8 cellular contexts compared by ENCODE assay signal in genomic region chr11:66418168-66418985, GRCh38. TPM values are rescaled to one million over a fixed set of nuclear protein-coding genes. Genes with fewer than 3 reads are reported as not detected.
A peak's percentile ranks its signal among the peaks of the same experiment; 100 is the strongest.
DNase-seq lines count a peak whose midpoint lies in the region; ATAC-seq and TF ChIP-seq lines count a peak whose summit lies in the region.

No MANE protein-coding gene starts in this region.

- no peak overlapping the region for H3K4me3 ChIP-seq in Jurkat, Clone E6-1 (ENCODE audit: low read length)
- H3K4me3 ChIP-seq in fibroblast of the aortic adventitia (ENCODE audit: low read depth, low read length) (no peak overlapping the region), thoracic aorta (peak overlapping the region; percentile 36)

- ATAC-seq in thoracic aorta (ENCODE audit: insufficient number of reproducible peaks, low FRiP score, low read depth) (peak; percentile 89), HG03045 (IDR thresholded peaks at IDR 0.05; ENCODE audit: unreplicated experiment) (no peak)

- TF ChIP-seq CTCF in fibroblast of the aortic adventitia (IDR thresholded peaks at IDR 0.05; ENCODE audit: insufficient read depth, low read length) (peak; percentile 69), thoracic aorta (IDR thresholded peaks at IDR 0.05) (peak; percentile 58)

- H3K27me3 ChIP-seq in thoracic aorta (replicated peaks; ENCODE audit: insufficient read depth): no peaks in the 10 kb centered on the region

- no peaks in the 10 kb centered on the region for H3K9me3 ChIP-seq in thoracic aorta

- DNase-seq in DMS 273 (lab: John Stamatoyannopoulos, UW; ENCODE audit: unreplicated experiment): peak; percentile 83
- peak; percentile 74 for DNase-seq in Jurkat, Clone E6-1 (ENCODE audit: low read depth, low spot score)
- peak; percentile 88 for DNase-seq in SHP77 treated with DMSO at 0.1 percent for 48 hours (lab: John Stamatoyannopoulos, UW)
- DNase-seq in activated effector memory CD4-positive, alpha-beta T cell treated with Interleukin-2 at 50 U/mL for 16 hours: peak; percentile 10
- peak; percentile 95 for DNase-seq in fibroblast of the aortic adventitia (ENCODE audit: low read depth)
- DNase-seq in occipital lobe (lab: John Stamatoyannopoulos, UW): peak; percentile 83
- peak; percentile 74 for DNase-seq in thoracic aorta (ENCODE audit: low spot score)

- no peaks in the 10 kb centered on the region for H3K36me3 ChIP-seq in thoracic aorta

- peak overlapping the region in 1 of 2 donors; percentile 58 for H3K27ac ChIP-seq in thoracic aorta

- peaks cover 32 to 57% of the 10 kb centered on the region in 2 donors for H3K4me1 ChIP-seq in thoracic aorta (ENCODE audit: control insufficient read depth in 1 of 2, low read depth in 2 of 2)

RNA-seq across cellular contexts. Expression of gene NPAS4, which starts 2.5 kb away (rescaled TPM):
- 0.47 TPM for polyA plus RNA-seq in Jurkat, Clone E6-1 (2012; ENCODE audit: insufficient read depth, insufficient read length)
- 0.18 TPM in 1 of 2 replicates, not detected in the other for total RNA-seq in fibroblast of the aortic adventitia (ENCODE audit: low replicate concordance)
- total RNA-seq in occipital lobe: 0.16 TPM
- 1 to 10 TPM; 4.2 to 6.6 TPM for total RNA-seq in thoracic aorta

RNA-seq across cellular contexts. Expression of gene MRPL11, which starts 20.3 kb away (rescaled TPM):
- 202 TPM for polyA plus RNA-seq in Jurkat, Clone E6-1 (2012; ENCODE audit: insufficient read depth, insufficient read length)
- total RNA-seq in fibroblast of the aortic adventitia (ENCODE audit: low replicate concordance) (39.4 and 40.0 TPM in 2 replicates), occipital lobe (13.9 TPM), thoracic aorta (10 to 100 TPM; 16.7 to 28.0 TPM)

RNA-seq across cellular contexts. Expression of gene SLC29A2, which starts 46.8 kb away (rescaled TPM):
- polyA plus RNA-seq in Jurkat, Clone E6-1 (2012; ENCODE audit: insufficient read depth, insufficient read length): 8.8 TPM
- total RNA-seq in fibroblast of the aortic adventitia (ENCODE audit: low replicate concordance) (0.36 TPM in 1 of 2 replicates, not detected in the other), occipital lobe (1.4 TPM), thoracic aorta (1 to 10 TPM; 2.5 to 3.0 TPM)

RNA-seq across cellular contexts. Expression of gene PELI3, which starts 48.3 kb away (rescaled TPM):
- 5.3 TPM for polyA plus RNA-seq in Jurkat, Clone E6-1 (2012; ENCODE audit: insufficient read depth, insufficient read length)
- 9.0 and 10.8 TPM in 2 replicates for total RNA-seq in fibroblast of the aortic adventitia (ENCODE audit: low replicate concordance)
- 19.5 TPM for total RNA-seq in occipital lobe
- 10 to 100 TPM; 29.1 to 47.1 TPM for total RNA-seq in thoracic aorta

Comparison
In these comparisons a context has a peak if more than half of its experiments do, and no peak if none do; other contexts are left out.
1. DNase-seq: peak in every context shown above with its lines; median percentile 95 in fibroblast of the aortic adventitia; 88 in SHP77 treated with DMSO at 0.1 percent for 48 hours; 83 in DMS 273; 83 in occipital lobe; 74 in Jurkat, Clone E6-1; 74 in thoracic aorta; 10 in activated effector memory CD4-positive, alpha-beta T cell treated with Interleukin-2 at 50 U/mL for 16 hours.